9 cellular contexts compared by ENCODE assay signal in the genomic region with DNA sequence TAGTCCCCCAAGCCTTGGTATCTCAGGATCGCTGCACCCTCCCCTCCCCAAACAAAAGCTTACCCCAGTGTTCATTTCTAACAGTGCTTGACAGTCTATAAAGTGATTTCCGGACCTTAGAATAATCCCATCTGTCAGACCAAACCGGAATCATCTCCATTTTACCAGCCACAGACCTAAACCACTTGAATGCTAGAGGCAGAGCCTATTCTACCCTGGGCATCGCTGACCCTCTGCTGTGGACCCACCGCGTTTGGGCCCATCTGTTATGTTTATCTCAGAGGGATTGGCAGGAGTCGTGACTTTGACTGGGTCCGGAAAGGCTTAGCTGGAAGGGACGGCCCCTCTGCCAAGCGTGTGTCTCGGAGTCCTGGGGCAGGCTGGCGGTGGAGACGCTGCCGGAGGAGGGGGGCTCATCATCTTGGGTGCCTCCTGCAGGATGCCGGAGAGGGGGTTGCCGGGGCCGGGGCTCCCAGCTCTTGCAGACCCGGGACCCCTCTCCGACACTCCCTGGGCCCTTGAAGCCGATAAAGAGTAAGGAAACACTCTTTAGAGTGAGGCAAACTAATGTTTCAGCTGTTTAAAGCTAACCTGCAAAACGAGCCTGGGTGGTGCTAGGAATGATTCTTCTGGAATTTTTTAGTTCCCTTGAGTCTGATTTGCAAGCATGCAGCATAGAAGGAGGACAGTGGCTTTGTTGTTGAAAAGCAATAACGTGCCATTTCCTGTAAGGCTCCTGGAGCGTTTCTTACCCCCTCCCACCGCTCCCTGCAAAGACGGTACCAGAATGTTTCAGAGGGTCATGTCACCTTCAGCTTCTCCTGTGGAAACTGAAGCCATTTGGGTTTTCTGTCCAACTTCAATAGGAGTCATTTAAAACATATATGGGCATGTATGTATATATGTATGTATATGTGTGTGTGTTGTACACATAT. TPM values are rescaled to one million over a fixed set of nuclear protein-coding genes. Genes with fewer than 3 reads are reported as not detected.
DNase-seq lines count a peak whose midpoint lies in the region; ATAC-seq and TF ChIP-seq lines count a peak whose summit lies in the region.
"Had no signal": no experiment of that assay in that cellular context is flagged by ENCODE, and none has a peak within 500 bp of the region (broad histone marks: within the 10 kb centered on the region; RNA-seq: fewer than 3 reads in every experiment).

No MANE protein-coding gene starts in this region.

- no peaks in the 10 kb centered on the region for H3K9me3 ChIP-seq in sigmoid colon

- ATAC-seq in activated T-cell treated with anti-CD3 and anti-CD28 coated beads, Interleukin-2, amount 50 U/mL, for 4 hours, result no peak
- ATAC-seq in GM21825 (IDR thresholded peaks at IDR 0.05; ENCODE audit: unreplicated experiment) (no peak), HG03442 (IDR thresholded peaks at IDR 0.05; ENCODE audit: unreplicated experiment) (no peak)

- intact Hi-C loops in sigmoid colon (cut with DNase I), result loop anchor here (5.0 to 10.0 kb wide), 2 partner anchors 127 to 600 kb away; a partner anchor contains a TSS

- no peak for TF ChIP-seq EP300 in sigmoid colon (IDR thresholded peaks at IDR 0.05)

- H3K36me3 ChIP-seq in sigmoid colon, result no peaks in the 10 kb centered on the region

- H3K4me3 Mint-ChIP-seq in activated T-cell treated with anti-CD3 and anti-CD28 coated beads, Interleukin-2, amount 50 U/mL, for 4 hours, result peak overlapping the region; percentile 79
- H3K4me3 Mint-ChIP-seq in glutamatergic neuron (ENCODE audit: unreplicated experiment), result peak overlapping the region; percentile 90

- H3K4me1 ChIP-seq in sigmoid colon, result peaks cover 0 to 33% (median 21%) of the 10 kb centered on the region in 4 donors

- H3K27ac ChIP-seq in sigmoid colon, result peak overlapping the region; percentile 30 to 90 (median 64)
- H3K27ac ChIP-seq: HL-60 had no signal

- H3K4me3 ChIP-seq in sigmoid colon, result peak overlapping the region; percentile 64 to 93 (median 92)

- TF ChIP-seq CTCF in glutamatergic neuron (IDR thresholded peaks at IDR 0.05; ENCODE audit: partially characterized antibody, unreplicated experiment) (no peak), sigmoid colon (IDR thresholded peaks at IDR 0.05) (no peak)

- 1% methylated on average over 25 of the region's 25 CpGs for WGBS in sigmoid colon, 2 donors

- H3K27me3 ChIP-seq in sigmoid colon, result no peaks in the 10 kb centered on the region

- in situ Hi-C loops in KBM-7 (cut with MboI; ENCODE audit: low pct_unique_long_range_greater_than_20kb, low sequenced_read_pairs), result no loop called here

- DNase-seq in CD1c-positive myeloid dendritic cell (ENCODE audit: extremely low spot score), result peak; percentile 5
- peak; percentile 46 for DNase-seq in KBM-7
- no peak for DNase-seq in activated T-cell treated with anti-CD3 and anti-CD28 coated beads, Interleukin-2, amount 50 U/mL, for 4 hours
- peak; percentile 34 for DNase-seq in glutamatergic neuron
- no peak for DNase-seq in sigmoid colon
- DNase-seq in NOMO-1 treated with DMSO at 0.1 percent for 48 hours (lab: John Stamatoyannopoulos, UW; ENCODE audit: unreplicated experiment), result no peak

- peaks cover 3% of the 10 kb centered on the region for H3K36me3 Mint-ChIP-seq in activated T-cell treated with anti-CD3 and anti-CD28 coated beads, Interleukin-2, amount 50 U/mL, for 4 hours (ENCODE audit: insufficient read depth)
- no peaks in the 10 kb centered on the region for H3K36me3 Mint-ChIP-seq in glutamatergic neuron (ENCODE audit: unreplicated experiment)

- TF ChIP-seq POLR2A in sigmoid colon (IDR thresholded peaks at IDR 0.05), result no peak

- H3K9me3 Mint-ChIP-seq in activated T-cell treated with anti-CD3 and anti-CD28 coated beads, Interleukin-2, amount 50 U/mL, for 4 hours, result no peaks in the 10 kb centered on the region
- peaks cover 1% of the 10 kb centered on the region for H3K9me3 Mint-ChIP-seq in glutamatergic neuron (ENCODE audit: unreplicated experiment)

- H3K27me3 Mint-ChIP-seq in activated T-cell treated with anti-CD3 and anti-CD28 coated beads, Interleukin-2, amount 50 U/mL, for 4 hours (ENCODE audit: low read depth), result no peaks in the 10 kb centered on the region
- peaks cover 7% of the 10 kb centered on the region for H3K27me3 Mint-ChIP-seq in glutamatergic neuron (ENCODE audit: unreplicated experiment)

- H3K27ac Mint-ChIP-seq in glutamatergic neuron (ENCODE audit: unreplicated experiment), result peak overlapping the region; percentile 31

- H3K4me1 Mint-ChIP-seq in activated T-cell treated with anti-CD3 and anti-CD28 coated beads, Interleukin-2, amount 50 U/mL, for 4 hours (ENCODE audit: low read depth), result peaks cover 49% of the 10 kb centered on the region
- H3K4me1 Mint-ChIP-seq in glutamatergic neuron (ENCODE audit: low read depth, unreplicated experiment), result peaks cover 13% of the 10 kb centered on the region

RNA-seq across cellular contexts. Expression of a gene that starts 1.3 kb away (rescaled TPM):
- total RNA-seq in activated T-cell treated with anti-CD3 and anti-CD28 coated beads, Interleukin-2, amount 50 U/mL, for 4 hours, result 10 to 100 TPM in 1 of 3 donors, 1 to 10 TPM in 2; 8.9 to 11.1 (median 8.9) TPM
- total RNA-seq in glutamatergic neuron (ENCODE audit: unreplicated experiment) (14.2 TPM), sigmoid colon (1 to 10 TPM; 6.3 to 8.2 (median 7.3) TPM)
- polyA plus RNA-seq in sigmoid colon, result 1 to 10 TPM; 2.4 to 9.5 (median 9.0) TPM

RNA-seq across cellular contexts. Expression of a gene that starts 31.7 kb away (rescaled TPM):
- total RNA-seq in activated T-cell treated with anti-CD3 and anti-CD28 coated beads, Interleukin-2, amount 50 U/mL, for 4 hours, result 10 to 100 TPM; 80.0 to 93.9 (median 80.6) TPM
- total RNA-seq in glutamatergic neuron (ENCODE audit: unreplicated experiment) (32.8 TPM), sigmoid colon (10 to 100 TPM; 11.4 to 21.7 (median 13.5) TPM)
- 10 to 100 TPM; 15.6 to 23.5 (median 20.3) TPM for polyA plus RNA-seq in sigmoid colon

RNA-seq across cellular contexts. Expression of a gene that starts 31.8 kb away (rescaled TPM):
- 10 to 100 TPM; 66.8 to 76.6 (median 71.8) TPM for total RNA-seq in activated T-cell treated with anti-CD3 and anti-CD28 coated beads, Interleukin-2, amount 50 U/mL, for 4 hours
- total RNA-seq in glutamatergic neuron (ENCODE audit: unreplicated experiment) (201 TPM), sigmoid colon (10 to 100 TPM; 25.0 to 82.3 (median 33.2) TPM)
- 10 to 100 TPM in 1 of 3 donors, 1 to 10 TPM in 2; 7.8 to 45.8 (median 9.0) TPM for polyA plus RNA-seq in sigmoid colon

Comparison
In these comparisons a context has a peak if more than half of its experiments do, and no peak if none do; other contexts are left out.
1. DNase-seq: peak in CD1c-positive myeloid dendritic cell (single experiment), KBM-7 (single experiment) and glutamatergic neuron (single experiment); none in activated T-cell treated with anti-CD3 and anti-CD28 coated beads, Interleukin-2, amount 50 U/mL, for 4 hours (single experiment), sigmoid colon (single experiment) and NOMO-1 treated with DMSO at 0.1 percent for 48 hours (single experiment).